ENCODE assay signal across 9 cellular contexts in genomic region chr9:87083986-87084385, GRCh38.
"Had no signal": no experiment of that assay in that cellular context is flagged by ENCODE, and none has a peak within 500 bp of the region (broad histone marks: within the 10 kb centered on the region; RNA-seq: fewer than 3 reads in every experiment).

No MANE protein-coding gene starts in this region.

- H3K9me3 ChIP-seq: HAP-1 had no signal

- H3K27ac Mint-ChIP-seq: HFFc6 had no signal

- H3K4me1 ChIP-seq: HAP-1 had no signal

- DNase-seq: GM23248, GOT3, H7, HFFc6, IMR-90, KG1 had no signal

- H3K4me3 Mint-ChIP-seq: HFFc6 had no signal

- H3K36me3 ChIP-seq: HAP-1 had no signal

- H3K9ac ChIP-seq: GM23248 had no signal

- H3K27ac ChIP-seq: GM23248 had no signal

- H3K9me3 Mint-ChIP-seq: HFFc6 had no signal

- H3K4me3 ChIP-seq: GM23248, HAP-1, K562 had no signal

- H2AFZ ChIP-seq: GM23248 had no signal

- ATAC-seq: HCT116, K562 had no signal
